20 cellular contexts compared by ENCODE assay signal in the genomic region with DNA sequence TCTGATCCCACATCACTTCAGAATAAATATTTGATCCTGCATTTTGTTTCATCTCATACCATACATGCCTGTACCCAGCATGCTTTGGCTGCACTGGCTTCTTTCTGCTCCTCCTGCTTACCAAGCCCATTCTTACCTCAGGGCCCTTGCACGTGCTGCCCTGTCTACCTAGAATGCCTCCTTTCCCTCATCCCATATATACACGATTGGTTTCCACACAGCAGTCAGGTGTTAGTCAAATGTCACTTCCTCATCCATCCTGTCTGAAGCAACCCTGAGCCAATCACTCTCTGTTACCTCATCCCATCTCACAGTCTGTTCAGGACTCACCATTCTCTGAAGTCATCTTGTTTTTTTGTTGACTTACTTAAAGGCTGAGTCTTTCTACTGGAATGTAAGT. TPM values are rescaled to one million over a fixed set of nuclear protein-coding genes. Genes with fewer than 3 reads are reported as not detected.
DNase-seq lines count a peak whose midpoint lies in the region; ATAC-seq and TF ChIP-seq lines count a peak whose summit lies in the region.
"Had no signal": no experiment of that assay in that cellular context is flagged by ENCODE, and none has a peak within 500 bp of the region (broad histone marks: within the 10 kb centered on the region; RNA-seq: fewer than 3 reads in every experiment).

No MANE protein-coding gene starts in this region.

- intact Hi-C loops in lower lobe of right lung (cut with DNase I): no loop called here
- intact Hi-C loops in aorta (cut with DNase I): no loop called here

- POLR2A ChIA-PET in HEK293 (lab: Yijun Ruan, JAX): no interaction called here

- WGBS in aorta, 2 donors: 95 to 98% methylated on average over 2 of the region's 2 CpGs

- CTCF ChIA-PET in HEK293 (lab: Yijun Ruan, JAX): interaction anchor here (1.1 kb wide), 1 partner anchor 347 kb away, joined by 4 read pairs; no protein-coding TSS in a partner anchor

- H3K4me3 Mint-ChIP-seq in chondrocyte (ENCODE audit: unreplicated experiment): no peak overlapping the region
- H3K4me3 Mint-ChIP-seq: activated CD4-positive, alpha-beta memory T cell treated with anti-CD3 and anti-CD28 coated beads for 36 hours; T-helper 2 cell treated with Interferon-gamma antibody and Interleukin-4, amounts not matched to agents 5 μg/mL and 100 μg/mL, for 36 hours had no signal

- H3K36me3 Mint-ChIP-seq in chondrocyte (ENCODE audit: low read depth): peaks cover 3% of the 10 kb centered on the region

- no peaks in the 10 kb centered on the region for H3K27me3 Mint-ChIP-seq in chondrocyte (ENCODE audit: low read depth)
- H3K27me3 Mint-ChIP-seq: activated CD4-positive, alpha-beta memory T cell treated with anti-CD3 and anti-CD28 coated beads for 36 hours had no signal

- DNase-seq in AG10803 (ENCODE audit: low read depth) (peak; percentile 73), chondrocyte (ENCODE audit: low spot score) (no peak), lower lobe of right lung (no peak), aorta (no peak), NCI-H82 treated with DMSO at 0.1 percent for 48 hours (lab: John Stamatoyannopoulos, UW; ENCODE audit: unreplicated experiment) (no peak)
- DNase-seq: activated CD4-positive, alpha-beta memory T cell treated with anti-CD3 and anti-CD28 coated beads for 36 hours; activated naive CD4-positive, alpha-beta T cell; GF-D8; glutamatergic neuron; NCI-H2107; OCI-M1; pancreas; stimulated activated CD4-positive, alpha-beta T cell treated with anti-CD3 and anti-CD28 coated beads, Interleukin-1b, Interleukin-23, amount 100 ng/mL, for 48 hours had no signal

- peaks cover 17% of the 10 kb centered on the region for H3K4me1 Mint-ChIP-seq in chondrocyte (ENCODE audit: low read depth)

- ATAC-seq in lower lobe of right lung (peak; percentile 56 to 64), GM19351 (IDR thresholded peaks at IDR 0.05; ENCODE audit: unreplicated experiment) (no peak), HG02642 (IDR thresholded peaks at IDR 0.05; ENCODE audit: poor library complexity, unreplicated experiment) (no peak), aorta (ENCODE audit: low FRiP score) (no peak)
- ATAC-seq: pancreas had no signal

- no peaks in the 10 kb centered on the region; a peak in 1 of 3 replicates for H3K36me3 ChIP-seq in HEK293 (ENCODE audit: control insufficient read depth in 2 of 2, insufficient read depth in 1 of 2, low read length in 2 of 2)
- H3K36me3 ChIP-seq in lower lobe of right lung: peaks cover 21% of the 10 kb centered on the region
- peaks cover 0 to 2% of the 10 kb centered on the region in 2 donors for H3K36me3 ChIP-seq in aorta (ENCODE audit: control insufficient read depth in 1 of 2, insufficient read depth in 2 of 2, low read length in 1 of 2)

- H3K9me3 Mint-ChIP-seq in chondrocyte (ENCODE audit: low read depth): no peaks in the 10 kb centered on the region
- H3K9me3 Mint-ChIP-seq: activated CD4-positive, alpha-beta memory T cell treated with anti-CD3 and anti-CD28 coated beads for 36 hours; T-helper 2 cell treated with Interferon-gamma antibody and Interleukin-4, amounts not matched to agents 5 μg/mL and 100 μg/mL, for 36 hours had no signal

- no peak overlapping the region for H3K4me3 ChIP-seq in AG10803 (ENCODE audit: low read length)
- no peak overlapping the region for H3K4me3 ChIP-seq in HEK293 (ENCODE audit: low read depth, low read length)
- H3K4me3 ChIP-seq in lower lobe of right lung: no peak overlapping the region
- H3K4me3 ChIP-seq in aorta (ENCODE audit: low read length in 2 of 2): no peak overlapping the region
- H3K4me3 ChIP-seq: BLaER1 treated with 17β-estradiol and CSF1 and Interleukin-3, amounts not matched to agents 10 nM and 100 nM; lung; pancreas had no signal

- H3K27ac Mint-ChIP-seq in chondrocyte (ENCODE audit: unreplicated experiment): peak overlapping the region; percentile 60
- H3K27ac Mint-ChIP-seq: activated CD4-positive, alpha-beta memory T cell treated with anti-CD3 and anti-CD28 coated beads for 36 hours; T-helper 2 cell treated with Interferon-gamma antibody and Interleukin-4, amounts not matched to agents 5 μg/mL and 100 μg/mL, for 36 hours had no signal

- H3K27ac ChIP-seq in HEK293 (ENCODE audit: extremely low read depth, low read depth, low read length): no peak overlapping the region
- no peak overlapping the region for H3K27ac ChIP-seq in lower lobe of right lung
- no peak overlapping the region for H3K27ac ChIP-seq in aorta (ENCODE audit: low read depth in 1 of 2, low read length in 2 of 2)
- H3K27ac ChIP-seq: BLaER1 treated with 17β-estradiol and CSF1 and Interleukin-3, amounts not matched to agents 10 nM and 100 nM; KMS-11; pancreas had no signal

- H3K4me1 ChIP-seq in HEK293 (ENCODE audit: control insufficient read depth, insufficient read depth, low read length) (no peaks in the 10 kb centered on the region), lower lobe of right lung (peaks cover 5% of the 10 kb centered on the region), aorta (ENCODE audit: control insufficient read depth in 1 of 2, insufficient read depth in 2 of 2, low read length in 2 of 2) (peaks cover 0 to 2% of the 10 kb centered on the region in 2 donors)
- H3K4me1 ChIP-seq: BLaER1 treated with 17β-estradiol and CSF1 and Interleukin-3, amounts not matched to agents 10 nM and 100 nM had no signal

- H3K9me3 ChIP-seq in HEK293 (ENCODE audit: control insufficient read depth, insufficient read depth, low read depth, low read length): no peaks in the 10 kb centered on the region
- no peaks in the 10 kb centered on the region for H3K9me3 ChIP-seq in lower lobe of right lung
- no peaks in the 10 kb centered on the region for H3K9me3 ChIP-seq in aorta (ENCODE audit: control insufficient read depth, low read length)
- H3K9me3 ChIP-seq: BLaER1 treated with 17β-estradiol and CSF1 and Interleukin-3, amounts not matched to agents 10 nM and 100 nM; pancreas had no signal

- TF ChIP-seq CTCF in AG10803 (conservative IDR thresholded peaks at IDR 0.05; ENCODE audit: low read length) (no peak), HEK293 (tag by site-specific recombination; IDR thresholded peaks at IDR 0.05) (no peak), chondrocyte (IDR thresholded peaks at IDR 0.05) (no peak), lower lobe of right lung (IDR thresholded peaks at IDR 0.05) (no peak)

- H3K27me3 ChIP-seq in lower lobe of right lung (ENCODE audit: low read depth): no peaks in the 10 kb centered on the region
- no peaks in the 10 kb centered on the region for H3K27me3 ChIP-seq in aorta (ENCODE audit: control insufficient read depth in 1 of 2, insufficient read depth in 2 of 2, low read length in 1 of 2)
- H3K27me3 ChIP-seq: BLaER1 treated with 17β-estradiol and CSF1 and Interleukin-3, amounts not matched to agents 10 nM and 100 nM; pancreas had no signal

TF ChIP-seq in HEK293, 187 proteins besides CTCF, POLR2A, EP300 and RAD21:
- TF ChIP-seq, protein P1, sequence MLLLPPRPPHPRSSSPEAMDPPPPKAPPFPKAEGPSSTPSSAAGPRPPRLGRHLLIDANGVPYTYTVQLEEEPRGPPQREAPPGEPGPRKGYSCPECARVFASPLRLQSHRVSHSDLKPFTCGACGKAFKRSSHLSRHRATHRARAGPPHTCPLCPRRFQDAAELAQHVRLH (tag by site-specific recombination; IDR thresholded peaks at IDR 0.05): no peak
- TF ChIP-seq ZNF623 (tag by site-specific recombination; IDR thresholded peaks at IDR 0.05): peak; percentile 94
- TF ChIP-seq, protein P2, sequence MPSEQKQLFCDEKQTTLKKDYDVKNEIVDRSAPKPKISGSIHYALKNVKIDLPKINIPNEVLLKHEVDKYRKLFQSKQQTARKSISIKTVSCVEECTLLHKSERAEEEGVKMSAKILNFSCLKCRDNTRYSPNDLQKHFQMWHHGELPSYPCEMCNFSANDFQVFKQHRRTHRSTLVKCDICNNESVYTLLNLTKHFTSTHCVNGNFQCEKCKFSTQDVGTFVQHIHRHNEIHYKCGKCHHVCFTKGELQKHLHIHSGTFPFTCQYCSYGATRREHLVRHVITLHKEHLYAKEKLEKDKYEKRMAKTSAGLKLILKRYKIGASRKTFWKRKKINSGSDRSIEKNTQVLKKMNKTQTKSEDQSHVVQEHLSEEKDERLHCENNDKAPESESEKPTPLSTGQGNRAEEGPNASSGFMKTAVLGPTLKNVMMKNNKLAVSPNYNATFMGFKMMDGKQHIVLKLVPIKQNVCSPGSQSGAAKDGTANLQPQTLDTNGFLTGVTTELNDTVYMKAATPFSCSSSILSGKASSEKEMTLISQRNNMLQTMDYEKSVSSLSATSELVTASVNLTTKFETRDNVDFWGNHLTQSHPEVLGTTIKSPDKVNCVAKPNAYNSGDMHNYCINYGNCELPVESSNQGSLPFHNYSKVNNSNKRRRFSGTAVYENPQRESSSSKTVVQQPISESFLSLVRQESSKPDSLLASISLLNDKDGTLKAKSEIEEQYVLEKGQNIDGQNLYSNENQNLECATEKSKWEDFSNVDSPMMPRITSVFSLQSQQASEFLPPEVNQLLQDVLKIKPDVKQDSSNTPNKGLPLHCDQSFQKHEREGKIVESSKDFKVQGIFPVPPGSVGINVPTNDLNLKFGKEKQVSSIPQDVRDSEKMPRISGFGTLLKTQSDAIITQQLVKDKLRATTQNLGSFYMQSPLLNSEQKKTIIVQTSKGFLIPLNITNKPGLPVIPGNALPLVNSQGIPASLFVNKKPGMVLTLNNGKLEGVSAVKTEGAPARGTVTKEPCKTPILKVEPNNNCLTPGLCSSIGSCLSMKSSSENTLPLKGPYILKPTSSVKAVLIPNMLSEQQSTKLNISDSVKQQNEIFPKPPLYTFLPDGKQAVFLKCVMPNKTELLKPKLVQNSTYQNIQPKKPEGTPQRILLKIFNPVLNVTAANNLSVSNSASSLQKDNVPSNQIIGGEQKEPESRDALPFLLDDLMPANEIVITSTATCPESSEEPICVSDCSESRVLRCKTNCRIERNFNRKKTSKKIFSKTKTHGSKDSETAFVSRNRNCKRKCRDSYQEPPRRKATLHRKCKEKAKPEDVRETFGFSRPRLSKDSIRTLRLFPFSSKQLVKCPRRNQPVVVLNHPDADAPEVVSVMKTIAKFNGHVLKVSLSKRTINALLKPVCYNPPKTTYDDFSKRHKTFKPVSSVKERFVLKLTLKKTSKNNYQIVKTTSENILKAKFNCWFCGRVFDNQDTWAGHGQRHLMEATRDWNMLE (tag by site-specific recombination; conservative IDR thresholded peaks at IDR 0.05; ENCODE audit: low read depth): no peak

RNA-seq across cellular contexts. Expression of a gene that starts 30.3 kb away (rescaled TPM):
- total RNA-seq in chondrocyte (131 to 160 TPM (median 137 TPM) in 3 replicates), lower lobe of right lung (272 TPM), aorta (100 to 1,000 TPM; 305 to 307 TPM)
- polyA plus RNA-seq in aorta: 100 to 1,000 TPM; 101 to 118 TPM

Comparison
In these comparisons a context has a peak if more than half of its experiments do, and no peak if none do; other contexts are left out.
1. ATAC-seq: peak in lower lobe of right lung (2 of 2); none in GM19351 (single experiment), HG02642 (single experiment) and aorta (single experiment).